Comparison of ENCODE assay signal across 8 cellular contexts in genomic region chr17:45740553-45741330, GRCh38. TPM values are rescaled to one million over a fixed set of nuclear protein-coding genes. Genes with fewer than 3 reads are reported as not detected.
DNase-seq lines count a peak whose midpoint lies in the region; ATAC-seq and TF ChIP-seq lines count a peak whose summit lies in the region.

No MANE protein-coding gene starts in this region.

- H3K79me2 ChIP-seq in Karpas-422 (ENCODE audit: low read length) (no peaks in the 10 kb centered on the region), parathyroid adenoma (no peaks in the 10 kb centered on the region)

- no peak for TF ChIP-seq CTCF in parathyroid adenoma (IDR thresholded peaks at IDR 0.05)

- H3K27me3 ChIP-seq in Karpas-422 (ENCODE audit: low read length) (no peaks in the 10 kb centered on the region), parathyroid adenoma (ENCODE audit: control insufficient read depth, insufficient read depth, low read length) (no peaks in the 10 kb centered on the region)

- peak overlapping the region; percentile 52 for H3K9ac ChIP-seq in Karpas-422 (ENCODE audit: low read length)
- H3K9ac ChIP-seq in parathyroid adenoma = no peak overlapping the region

- peak overlapping the region; percentile 55 for H3K4me3 ChIP-seq in Karpas-422 (ENCODE audit: low read length)
- H3K4me3 ChIP-seq in parathyroid adenoma (ENCODE audit: low read depth, low read length) = no peak overlapping the region

- in situ Hi-C loops in G401 (cut with HindIII; ENCODE audit: low sequenced_read_pairs) = no loop called here

- ATAC-seq in SK-N-SH treated with all-trans-retinoic acid at 6 μM for 48 hours = peak; percentile 98
- no peak for ATAC-seq in GM21515 (IDR thresholded peaks at IDR 0.05; ENCODE audit: unreplicated experiment)
- ATAC-seq in HG03354 (IDR thresholded peaks at IDR 0.05; ENCODE audit: poor library complexity, severe bottlenecking, unreplicated experiment) = no peak

- H2AFZ ChIP-seq in Karpas-422 (ENCODE audit: low read length) (peak overlapping the region; percentile 70), parathyroid adenoma (peak overlapping the region; percentile 31)

- peak; percentile 99 for DNase-seq in G401 (ENCODE audit: low spot score)
- peak; percentile 95 for DNase-seq in Karpas-422
- DNase-seq in fibroblast of peridontal ligament (ENCODE audit: extremely low read depth) = peak; percentile 2
- no peak for DNase-seq in OCI-M2 (lab: John Stamatoyannopoulos, UW; ENCODE audit: unreplicated experiment)

- H3K9me3 ChIP-seq in Karpas-422 (ENCODE audit: low read length) = no peaks in the 10 kb centered on the region
- no peaks in the 10 kb centered on the region for H3K9me3 ChIP-seq in parathyroid adenoma (ENCODE audit: control insufficient read depth, low read length)

- H3K36me3 ChIP-seq in Karpas-422 (ENCODE audit: insufficient read depth, low read length) (no peaks in the 10 kb centered on the region), parathyroid adenoma (ENCODE audit: control insufficient read depth, insufficient read depth, low read length) (no peaks in the 10 kb centered on the region)

- H4K20me1 ChIP-seq in Karpas-422 (ENCODE audit: insufficient read depth, low read depth, low read length) = no peaks in the 10 kb centered on the region

- H3K4me1 ChIP-seq in Karpas-422 (ENCODE audit: low read length) (peaks cover 7% of the 10 kb centered on the region), parathyroid adenoma (peaks cover 2% of the 10 kb centered on the region)

- no peak overlapping the region for H3K27ac ChIP-seq in Karpas-422 (ENCODE audit: low read length)
- H3K27ac ChIP-seq in parathyroid adenoma = no peak overlapping the region

- H3K4me2 ChIP-seq in Karpas-422 (ENCODE audit: low read depth, low read length, poor library complexity, severe bottlenecking) (peak overlapping the region; percentile 62), parathyroid adenoma (ENCODE audit: low read length) (no peak overlapping the region)

- no peaks in the 10 kb centered on the region for H3K9me2 ChIP-seq in Karpas-422 (replicated peaks; ENCODE audit: insufficient read depth, low read length)

TF ChIP-seq in SK-N-SH treated with all-trans-retinoic acid at 6 μM for 48 hours, 23 proteins besides CTCF, POLR2A, EP300 and RAD21:
- TF ChIP-seq BACH2 (CRISPR knock-in tag; IDR thresholded peaks at IDR 0.05; ENCODE audit: borderline replicate concordance) = no peak
- TF ChIP-seq TSHZ2 (CRISPR knock-in tag; IDR thresholded peaks at IDR 0.05) = no peak
- TF ChIP-seq ARNTL (CRISPR knock-in tag; IDR thresholded peaks at IDR 0.05; ENCODE audit: borderline replicate concordance, low read depth) = no peak
- TF ChIP-seq ZC3H10 (CRISPR knock-in tag; IDR thresholded peaks at IDR 0.05) = no peak
- no peak for TF ChIP-seq TCF4 (CRISPR knock-in tag; IDR thresholded peaks at IDR 0.05; ENCODE audit: borderline replicate concordance)
- TF ChIP-seq, protein P1, sequence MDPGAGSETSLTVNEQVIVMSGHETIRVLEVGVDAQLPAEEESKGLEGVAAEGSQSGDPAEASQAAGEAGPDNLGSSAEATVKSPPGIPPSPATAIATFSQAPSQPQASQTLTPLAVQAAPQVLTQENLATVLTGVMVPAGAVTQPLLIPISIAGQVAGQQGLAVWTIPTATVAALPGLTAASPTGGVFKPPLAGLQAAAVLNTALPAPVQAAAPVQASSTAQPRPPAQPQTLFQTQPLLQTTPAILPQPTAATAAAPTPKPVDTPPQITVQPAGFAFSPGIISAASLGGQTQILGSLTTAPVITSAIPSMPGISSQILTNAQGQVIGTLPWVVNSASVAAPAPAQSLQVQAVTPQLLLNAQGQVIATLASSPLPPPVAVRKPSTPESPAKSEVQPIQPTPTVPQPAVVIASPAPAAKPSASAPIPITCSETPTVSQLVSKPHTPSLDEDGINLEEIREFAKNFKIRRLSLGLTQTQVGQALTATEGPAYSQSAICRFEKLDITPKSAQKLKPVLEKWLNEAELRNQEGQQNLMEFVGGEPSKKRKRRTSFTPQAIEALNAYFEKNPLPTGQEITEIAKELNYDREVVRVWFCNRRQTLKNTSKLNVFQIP (CRISPR knock-in tag; IDR thresholded peaks at IDR 0.05; ENCODE audit: borderline replicate concordance, low read depth) = no peak
- no peak for TF ChIP-seq CSDC2 (CRISPR knock-in tag; IDR thresholded peaks at IDR 0.05)
- no peak for TF ChIP-seq GLIS3 (CRISPR knock-in tag; IDR thresholded peaks at IDR 0.05)
- TF ChIP-seq ZFP30 (CRISPR knock-in tag; IDR thresholded peaks at IDR 0.05) = no peak
- no peak for TF ChIP-seq CSRNP3 (CRISPR knock-in tag; IDR thresholded peaks at IDR 0.05)
- no peak for TF ChIP-seq RARB (CRISPR knock-in tag; IDR thresholded peaks at IDR 0.05)
- TF ChIP-seq ZFP3 (CRISPR knock-in tag; IDR thresholded peaks at IDR 0.05) = no peak
- TF ChIP-seq, protein P2, sequence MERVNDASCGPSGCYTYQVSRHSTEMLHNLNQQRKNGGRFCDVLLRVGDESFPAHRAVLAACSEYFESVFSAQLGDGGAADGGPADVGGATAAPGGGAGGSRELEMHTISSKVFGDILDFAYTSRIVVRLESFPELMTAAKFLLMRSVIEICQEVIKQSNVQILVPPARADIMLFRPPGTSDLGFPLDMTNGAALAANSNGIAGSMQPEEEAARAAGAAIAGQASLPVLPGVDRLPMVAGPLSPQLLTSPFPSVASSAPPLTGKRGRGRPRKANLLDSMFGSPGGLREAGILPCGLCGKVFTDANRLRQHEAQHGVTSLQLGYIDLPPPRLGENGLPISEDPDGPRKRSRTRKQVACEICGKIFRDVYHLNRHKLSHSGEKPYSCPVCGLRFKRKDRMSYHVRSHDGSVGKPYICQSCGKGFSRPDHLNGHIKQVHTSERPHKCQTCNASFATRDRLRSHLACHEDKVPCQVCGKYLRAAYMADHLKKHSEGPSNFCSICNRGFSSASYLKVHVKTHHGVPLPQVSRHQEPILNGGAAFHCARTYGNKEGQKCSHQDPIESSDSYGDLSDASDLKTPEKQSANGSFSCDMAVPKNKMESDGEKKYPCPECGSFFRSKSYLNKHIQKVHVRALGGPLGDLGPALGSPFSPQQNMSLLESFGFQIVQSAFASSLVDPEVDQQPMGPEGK (CRISPR knock-in tag; IDR thresholded peaks at IDR 0.05; ENCODE audit: borderline replicate concordance) = no peak
- TF ChIP-seq, protein P3, sequence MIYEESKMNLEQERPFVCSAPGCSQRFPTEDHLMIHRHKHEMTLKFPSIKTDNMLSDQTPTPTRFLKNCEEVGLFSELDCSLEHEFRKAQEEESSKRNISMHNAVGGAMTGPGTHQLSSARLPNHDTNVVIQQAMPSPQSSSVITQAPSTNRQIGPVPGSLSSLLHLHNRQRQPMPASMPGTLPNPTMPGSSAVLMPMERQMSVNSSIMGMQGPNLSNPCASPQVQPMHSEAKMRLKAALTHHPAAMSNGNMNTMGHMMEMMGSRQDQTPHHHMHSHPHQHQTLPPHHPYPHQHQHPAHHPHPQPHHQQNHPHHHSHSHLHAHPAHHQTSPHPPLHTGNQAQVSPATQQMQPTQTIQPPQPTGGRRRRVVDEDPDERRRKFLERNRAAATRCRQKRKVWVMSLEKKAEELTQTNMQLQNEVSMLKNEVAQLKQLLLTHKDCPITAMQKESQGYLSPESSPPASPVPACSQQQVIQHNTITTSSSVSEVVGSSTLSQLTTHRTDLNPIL (CRISPR knock-in tag; IDR thresholded peaks at IDR 0.05; ENCODE audit: low read depth) = no peak

RNA-seq across cellular contexts. Expression of gene CRHR1, which starts 43.4 kb away (rescaled TPM):
- total RNA-seq in G401 (2014; rRNA removed; shearing (Covaris generic)) = not detected in 2 replicates
- total RNA-seq in Karpas-422 (2014; rRNA removed; shearing (Covaris generic); ENCODE audit: low replicate concordance) = not detected in 2 replicates
